ENCODE assay signal across 1 cellular context in genomic region chr9:136087741-136088480, GRCh38.
TF ChIP-seq lines count a peak whose summit lies in the region.

No MANE protein-coding gene starts in this region.

TF ChIP-seq in SK-N-SH treated with all-trans-retinoic acid at 6 μM for 48 hours, 23 proteins besides CTCF, POLR2A, EP300 and RAD21 (continued from another document):
- TF ChIP-seq TSHZ2 (CRISPR knock-in tag; IDR thresholded peaks at IDR 0.05) (no peak), ESRRG (CRISPR knock-in tag; IDR thresholded peaks at IDR 0.05) (no peak), ISL1 (CRISPR knock-in tag; IDR thresholded peaks at IDR 0.05) (no peak), BACH2 (CRISPR knock-in tag; IDR thresholded peaks at IDR 0.05; ENCODE audit: borderline replicate concordance) (no peak)
